In genomic region chr1:227946624-227947424, GRCh38 we compare ENCODE assay signal across 8 cellular contexts. TPM values are rescaled to one million over a fixed set of nuclear protein-coding genes. Genes with fewer than 3 reads are reported as not detected.
DNase-seq lines count a peak whose midpoint lies in the region; ATAC-seq, FAIRE-seq and TF ChIP-seq lines count a peak whose summit lies in the region.

No MANE protein-coding gene starts in this region.

- H3K27ac Mint-ChIP-seq in activated naive CD4-positive, alpha-beta T cell treated with anti-CD3 and anti-CD28 coated beads for 36 hours: no peak overlapping the region
- H3K27ac Mint-ChIP-seq in neural progenitor cell: no peak overlapping the region
- peak overlapping the region; percentile 80 for H3K27ac Mint-ChIP-seq in type B pancreatic cell

- peak overlapping the region; percentile 63 for H3K9ac ChIP-seq in PC-3 (ENCODE audit: low read length)
- no peak overlapping the region for H3K9ac ChIP-seq in neural progenitor cell

- H3K4me1 ChIP-seq in PC-3 (ENCODE audit: insufficient read depth, low read length): peaks cover 28% of the 10 kb centered on the region
- peaks cover 5% of the 10 kb centered on the region for H3K4me1 ChIP-seq in neural progenitor cell

- no peaks in the 10 kb centered on the region for H3K9me3 Mint-ChIP-seq in activated naive CD4-positive, alpha-beta T cell treated with anti-CD3 and anti-CD28 coated beads for 36 hours
- H3K9me3 Mint-ChIP-seq in neural progenitor cell: no peaks in the 10 kb centered on the region
- H3K9me3 Mint-ChIP-seq in type B pancreatic cell: no peaks in the 10 kb centered on the region

- peak; percentile 99 for TF ChIP-seq CTCF in PC-3 (conservative IDR thresholded peaks at IDR 0.05; ENCODE audit: low read depth, low read length)
- peak; percentile 87 for TF ChIP-seq CTCF in neural progenitor cell (IDR thresholded peaks at IDR 0.05)
- TF ChIP-seq CTCF in type B pancreatic cell (conservative IDR thresholded peaks at IDR 0.05): peak; percentile 89

- FAIRE-seq in frontal cortex (lab: Jason Lieb, UNC): no peak

- H3K27me3 ChIP-seq in PC-3 (ENCODE audit: low read length): no peaks in the 10 kb centered on the region
- H3K27me3 ChIP-seq in neural progenitor cell: peaks cover 28% of the 10 kb centered on the region

- intact Hi-C loops in PC-3 (cut with micrococcal nuclease): loop anchor here (1.0 to 10.0 kb wide), 6 partner anchors 13 to 402 kb away; no protein-coding TSS in a partner anchor
- intact Hi-C loops in activated naive CD4-positive, alpha-beta T cell treated with anti-CD3 and anti-CD28 coated beads for 36 hours (cut with micrococcal nuclease): loop anchor here (1.0 to 10.0 kb wide), 3 partner anchors 185 to 466 kb away; no protein-coding TSS in a partner anchor

- H2AFZ ChIP-seq in PC-3 (ENCODE audit: low read length) (peak overlapping the region; percentile 75), neural progenitor cell (replicated peaks) (peak overlapping the region; percentile 65)

- H3K36me3 Mint-ChIP-seq in activated naive CD4-positive, alpha-beta T cell treated with anti-CD3 and anti-CD28 coated beads for 36 hours (ENCODE audit: low read depth): no peaks in the 10 kb centered on the region
- H3K36me3 Mint-ChIP-seq in neural progenitor cell (no peaks in the 10 kb centered on the region), type B pancreatic cell (no peaks in the 10 kb centered on the region)

- peaks cover 7% of the 10 kb centered on the region for H3K27me3 Mint-ChIP-seq in activated naive CD4-positive, alpha-beta T cell treated with anti-CD3 and anti-CD28 coated beads for 36 hours (ENCODE audit: low read depth)
- H3K27me3 Mint-ChIP-seq in neural progenitor cell (ENCODE audit: insufficient read depth, low read depth): peaks cover 2% of the 10 kb centered on the region
- peaks cover 12% of the 10 kb centered on the region for H3K27me3 Mint-ChIP-seq in type B pancreatic cell

- CTCF ChIA-PET in PC-3 (lab: Charles Lee): interaction anchor here (1.0 to 1.7 kb wide), 5 partner anchors 141 to 465 kb away, joined by 3 to 10 read pairs (median 8); no protein-coding TSS in a partner anchor
- CTCF ChIA-PET in activated naive CD4-positive, alpha-beta T cell treated with anti-CD3 and anti-CD28 coated beads for 36 hours (lab: Charles Lee): interaction anchor here (0.8 to 2.0 kb wide), 2 partner anchors 181 to 184 kb away, joined by 3 to 7 read pairs; no protein-coding TSS in a partner anchor

- TSS peak; percentile 33 for BruUV-seq in PC-3 (replicated peaks; lab: Mats Ljungman, UMichigan)

- H3K4me3 Mint-ChIP-seq in activated naive CD4-positive, alpha-beta T cell treated with anti-CD3 and anti-CD28 coated beads for 36 hours: peak overlapping the region; percentile 63
- H3K4me3 Mint-ChIP-seq in neural progenitor cell: peak overlapping the region; percentile 90
- peak overlapping the region; percentile 90 for H3K4me3 Mint-ChIP-seq in type B pancreatic cell

- POLR2A ChIA-PET in PC-3 (lab: Charles Lee; ENCODE audit: unreplicated experiment): interaction anchor here (0.6 kb wide), 1 partner anchor 11 kb away, joined by 3 read pairs; no protein-coding TSS in a partner anchor

- DNase-seq in NCI-H82 (lab: John Stamatoyannopoulos, UW) (peak; percentile 76), NCI-H82 treated with DMSO at 0.1 percent for 48 hours (lab: John Stamatoyannopoulos, UW; ENCODE audit: unreplicated experiment) (no peak), PC-3 (peak; percentile 98), frontal cortex (ENCODE audit: low spot score in 2 of 2) (peak; percentile 89 to 92), neural progenitor cell (ENCODE audit: low spot score) (peak; percentile 93), type B pancreatic cell (ENCODE audit: extremely low spot score, unreplicated experiment) (peak; percentile 88)
- DNase-seq in activated naive CD4-positive, alpha-beta T cell treated with anti-CD3 and anti-CD28 coated beads for 36 hours: peak; percentile 69

- peak; percentile 49 for ATAC-seq in HG03342 (IDR thresholded peaks at IDR 0.05; ENCODE audit: unreplicated experiment)
- ATAC-seq in PC-3: peak; percentile 63

- H3K4me3 ChIP-seq in PC-3 (ENCODE audit: low read length) (peak overlapping the region; percentile 75), neural progenitor cell (peak overlapping the region; percentile 82)

- H3K4me2 ChIP-seq in PC-3 (ENCODE audit: low read length): peak overlapping the region; percentile 89
- peak overlapping the region; percentile 97 for H3K4me2 ChIP-seq in neural progenitor cell

- H3K36me3 ChIP-seq in PC-3 (ENCODE audit: low read depth, low read length) (no peaks in the 10 kb centered on the region), neural progenitor cell (no peaks in the 10 kb centered on the region)

- H3K79me2 ChIP-seq in PC-3 (ENCODE audit: low read length) (peaks cover 63% of the 10 kb centered on the region), neural progenitor cell (ENCODE audit: low read depth) (no peaks in the 10 kb centered on the region)

- H3K9me2 ChIP-seq in PC-3 (replicated peaks; ENCODE audit: low read length): no peaks in the 10 kb centered on the region

- no peaks in the 10 kb centered on the region for H3K9me3 ChIP-seq in PC-3 (ENCODE audit: low read length)
- H3K9me3 ChIP-seq in neural progenitor cell (ENCODE audit: low read depth): no peaks in the 10 kb centered on the region

- H3F3A ChIP-seq in PC-3 (ENCODE audit: low read length, unreplicated experiment): no peaks in the 10 kb centered on the region
- H3F3A ChIP-seq in neural progenitor cell (ENCODE audit: low read depth): peaks cover 14% of the 10 kb centered on the region

- H3K4me1 Mint-ChIP-seq in activated naive CD4-positive, alpha-beta T cell treated with anti-CD3 and anti-CD28 coated beads for 36 hours (ENCODE audit: low read depth): peaks cover 5% of the 10 kb centered on the region
- H3K4me1 Mint-ChIP-seq in neural progenitor cell (peaks cover 20% of the 10 kb centered on the region), type B pancreatic cell (ENCODE audit: unreplicated experiment) (peaks cover 7% of the 10 kb centered on the region)

- H3K27ac ChIP-seq in PC-3 (ENCODE audit: low read length): peak overlapping the region; percentile 77
- H3K27ac ChIP-seq in neural progenitor cell: no peak overlapping the region

- H4K20me1 ChIP-seq in PC-3 (ENCODE audit: low read length) (no peaks in the 10 kb centered on the region), neural progenitor cell (ENCODE audit: low read depth) (peaks cover 14% of the 10 kb centered on the region)

RNA-seq across cellular contexts. Expression of gene WNT9A, which starts 0.9 kb away (rescaled TPM):
- total RNA-seq in PC-3 (2014; rRNA removed) (22.2 and 36.6 TPM in 2 replicates), frontal cortex (1.2 TPM), neural progenitor cell (ENCODE audit: low replicate concordance) (1.4 and 2.7 TPM in 2 replicates), type B pancreatic cell (ENCODE audit: low replicate concordance) (3.0 and 4.3 TPM in 2 replicates)
- not detected for total RNA-seq in activated naive CD4-positive, alpha-beta T cell treated with anti-CD3 and anti-CD28 coated beads for 36 hours

RNA-seq across cellular contexts. Expression of gene WNT3A, which starts 60.0 kb away (rescaled TPM):
- 1.0 and 1.5 TPM in 2 replicates for total RNA-seq in PC-3 (2014; rRNA removed)
- not detected for total RNA-seq in activated naive CD4-positive, alpha-beta T cell treated with anti-CD3 and anti-CD28 coated beads for 36 hours
- not detected for total RNA-seq in frontal cortex
- 0.12 TPM in 1 of 2 replicates, not detected in the other for total RNA-seq in neural progenitor cell (ENCODE audit: low replicate concordance)
- 0.21 and 6.4 TPM in 2 replicates for total RNA-seq in type B pancreatic cell (ENCODE audit: low replicate concordance)
